In the genomic region with DNA sequence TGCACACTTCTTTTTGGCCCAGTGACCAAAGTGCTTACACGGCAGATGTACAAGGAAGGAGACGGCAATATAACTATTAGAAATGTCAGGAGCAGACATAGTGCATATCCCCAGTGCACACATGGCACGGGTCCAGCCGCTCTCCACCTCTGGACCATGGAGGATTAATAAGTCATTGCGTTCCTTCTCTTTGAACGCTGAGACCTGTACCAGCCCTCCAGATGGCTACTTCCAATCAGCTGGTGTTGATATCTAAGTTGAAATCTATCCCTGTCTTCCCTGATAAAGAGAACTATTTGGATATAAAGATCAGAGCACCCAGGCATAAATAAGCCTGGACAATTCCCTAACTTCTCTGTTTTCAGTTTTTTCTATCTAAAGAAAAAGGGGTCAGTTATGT, we compare ENCODE assay signal across 26 cellular contexts.
"Had no signal": no experiment of that assay in that cellular context is flagged by ENCODE, and none has a peak within 500 bp of the region (broad histone marks: within the 10 kb centered on the region; RNA-seq: fewer than 3 reads in every experiment).

No MANE protein-coding gene starts in this region.

- H3K27ac ChIP-seq: brain microvascular endothelial cell, cardiac muscle cell, SJSA1, VCaP had no signal

- H3K4me3 ChIP-seq: cardiac muscle cell, SJSA1 had no signal

- H3K4me1 Mint-ChIP-seq: activated CD4-positive, alpha-beta memory T cell treated with anti-CD3 and anti-CD28 coated beads, Interleukin-2, amount 10 ng/mL, durations not matched to agents 7 days and 5 days; activated CD4-positive, alpha-beta T cell treated with anti-CD3 and anti-CD28 coated beads for 36 hours; activated naive CD4-positive, alpha-beta T cell treated with anti-CD3 and anti-CD28 coated beads, Interleukin-2, amount 10 ng/mL, durations not matched to agents 7 days and 5 days; activated naive CD8-positive, alpha-beta T cell treated with anti-CD3 and anti-CD28 coated beads for 36 hours; T-cell had no signal

- H3K9me3 ChIP-seq: SJSA1 had no signal

- H3K27me3 ChIP-seq: brain microvascular endothelial cell, cardiac muscle cell, SJSA1 had no signal

- H3K27me3 Mint-ChIP-seq: activated CD4-positive, alpha-beta memory T cell treated with anti-CD3 and anti-CD28 coated beads, Interleukin-2, amount 10 ng/mL, durations not matched to agents 7 days and 5 days; activated CD4-positive, alpha-beta T cell treated with anti-CD3 and anti-CD28 coated beads for 36 hours; activated naive CD4-positive, alpha-beta T cell treated with anti-CD3 and anti-CD28 coated beads, Interleukin-2, amount 10 ng/mL, durations not matched to agents 7 days and 5 days; T-cell had no signal

- H3K9me3 Mint-ChIP-seq: activated CD4-positive, alpha-beta memory T cell treated with anti-CD3 and anti-CD28 coated beads, Interleukin-2, amount 10 ng/mL, durations not matched to agents 7 days and 5 days; activated naive CD4-positive, alpha-beta T cell treated with anti-CD3 and anti-CD28 coated beads, Interleukin-2, amount 10 ng/mL, durations not matched to agents 7 days and 5 days; activated naive CD8-positive, alpha-beta T cell treated with anti-CD3 and anti-CD28 coated beads for 36 hours; activated T-helper 2 cell treated with anti-CD3 and anti-CD28 coated beads, Interferon-gamma antibody, Interleukin-2, Interleukin-4, amounts not matched to agents 10 μg/mL and 5 μg/mL and 100 μg/mL, durations not matched to agents 14 hours and 24 hours and 36 hours; T-cell had no signal

- H3K27ac Mint-ChIP-seq: activated CD4-positive, alpha-beta memory T cell treated with anti-CD3 and anti-CD28 coated beads, Interleukin-2, amount 10 ng/mL, durations not matched to agents 7 days and 5 days; activated CD4-positive, alpha-beta T cell treated with anti-CD3 and anti-CD28 coated beads for 36 hours; activated naive CD4-positive, alpha-beta T cell treated with anti-CD3 and anti-CD28 coated beads, Interleukin-2, amount 10 ng/mL, durations not matched to agents 7 days and 5 days; activated naive CD8-positive, alpha-beta T cell treated with anti-CD3 and anti-CD28 coated beads for 36 hours; activated T-helper 2 cell treated with anti-CD3 and anti-CD28 coated beads, Interferon-gamma antibody, Interleukin-2, Interleukin-4, amounts not matched to agents 10 μg/mL and 5 μg/mL and 100 μg/mL, durations not matched to agents 14 hours and 24 hours and 36 hours; T-cell had no signal

- H3K4me1 ChIP-seq: SJSA1 had no signal

- ATAC-seq: activated CD4-positive, alpha-beta T cell treated with anti-CD3 and anti-CD28 coated beads for 36 hours; Panc1; T-cell had no signal

- H3K4me3 Mint-ChIP-seq: activated CD4-positive, alpha-beta memory T cell treated with anti-CD3 and anti-CD28 coated beads, Interleukin-2, amount 10 ng/mL, durations not matched to agents 7 days and 5 days; activated CD4-positive, alpha-beta T cell treated with anti-CD3 and anti-CD28 coated beads for 36 hours; activated naive CD4-positive, alpha-beta T cell treated with anti-CD3 and anti-CD28 coated beads, Interleukin-2, amount 10 ng/mL, durations not matched to agents 7 days and 5 days; activated naive CD8-positive, alpha-beta T cell treated with anti-CD3 and anti-CD28 coated beads for 36 hours; T-cell had no signal

- H3K36me3 Mint-ChIP-seq: activated naive CD4-positive, alpha-beta T cell treated with anti-CD3 and anti-CD28 coated beads, Interleukin-2, amount 10 ng/mL, durations not matched to agents 7 days and 5 days; activated naive CD8-positive, alpha-beta T cell treated with anti-CD3 and anti-CD28 coated beads for 36 hours; T-cell had no signal

- H3K36me3 ChIP-seq: brain microvascular endothelial cell, cardiac muscle cell, SJSA1 had no signal

- DNase-seq: activated CD4-positive, alpha-beta memory T cell treated with anti-CD3 and anti-CD28 coated beads, Interleukin-2, amount 10 ng/mL, durations not matched to agents 7 days and 5 days; activated CD4-positive, alpha-beta T cell treated with anti-CD3 and anti-CD28 coated beads for 36 hours; activated CD4-positive, alpha-beta T cell treated with anti-CD3 and anti-CD28 coated beads, Interleukin-2, amount 50 U/mL, for 1 hour; activated gamma-delta T cell treated with Interleukin-2 at 50 U/mL for 16 hours; activated naive CD4-positive, alpha-beta T cell treated with anti-CD3 and anti-CD28 coated beads, Interleukin-2, amount 10 ng/mL, durations not matched to agents 7 days and 5 days; activated naive CD8-positive, alpha-beta T cell treated with anti-CD3 and anti-CD28 coated beads for 36 hours; activated T-cell treated with anti-CD3 and anti-CD28 coated beads for 4 hours; activated T-cell treated with anti-CD3 and anti-CD28 coated beads, Interleukin-2, amount 50 U/mL, for 48 hours; brain microvascular endothelial cell; NCI-H1092; NCI-H1417; NCI-H1930; NCI-H2171; NCI-H2227 treated with DMSO at 0.1 percent for 48 hours; NCI-H446 treated with DMSO at 0.1 percent for 48 hours; NCI-H526 treated with DMSO at 0.1 percent for 48 hours; RPMI8226; SHP77; T-cell; T-helper 2 cell; T1000 had no signal
